Comparison of ENCODE assay signal across 28 cellular contexts in genomic region chr5:73197637-73198257, GRCh38. TPM values are rescaled to one million over a fixed set of nuclear protein-coding genes. Genes with fewer than 3 reads are reported as not detected.
"Had no signal": no experiment of that assay in that cellular context is flagged by ENCODE, and none has a peak within 500 bp of the region (broad histone marks: within the 10 kb centered on the region; RNA-seq: fewer than 3 reads in every experiment).

No MANE protein-coding gene starts in this region.

- H3K4me1 ChIP-seq: lower lobe of right lung had no signal

- ATAC-seq: gastrocnemius medialis, heart right ventricle, left cardiac atrium, left lung, left ventricle myocardium superior, lower lobe of right lung had no signal

- H3K27me3 ChIP-seq: gastrocnemius medialis had no signal

- H3K36me3 ChIP-seq: esophagus squamous epithelium, gastrocnemius medialis, heart right ventricle, left lung, lower lobe of right lung had no signal

- H3K9me3 ChIP-seq: esophagus squamous epithelium, gastrocnemius medialis, heart right ventricle, left lung, lower lobe of right lung had no signal

- DNase-seq: dermis blood vessel endothelial cell; dorsolateral prefrontal cortex; effector CD4-positive, alpha-beta T cell; effector memory CD4-positive, alpha-beta T cell; esophagus squamous epithelium; foreskin fibroblast; foreskin melanocyte; gastrocnemius medialis; glutamatergic neuron; heart right ventricle; hippocampal formation; left cardiac atrium; left lung; left ventricle myocardium superior; lower lobe of right lung; mesendoderm; midbrain had no signal

- H3K27ac ChIP-seq: coronary artery, dorsolateral prefrontal cortex, esophagus squamous epithelium, gastrocnemius medialis, heart right ventricle, left lung, lower lobe of right lung had no signal

- H3K4me3 ChIP-seq: coronary artery, dorsolateral prefrontal cortex, esophagus squamous epithelium, gastrocnemius medialis, heart right ventricle, left lung, lower lobe of right lung had no signal

RNA-seq across cellular contexts. Expression of gene TMEM174, which starts 24.8 kb away (rescaled TPM):
- total RNA-seq: dermis blood vessel endothelial cell, dorsolateral prefrontal cortex, endothelial cell of umbilical vein, epithelial cell of proximal tubule, esophagus squamous epithelium, gastrocnemius medialis, glomerular endothelial cell, heart right ventricle, kidney epithelial cell, left cardiac atrium, left lung, left ventricle myocardium superior, lower leg skin, lower lobe of right lung, lung microvascular endothelial cell, mononuclear cell, mucosa of gallbladder had no signal
- polyA plus RNA-seq: endothelial cell of umbilical vein, esophagus, heart right ventricle, keratinocyte had no signal
